1 cellular context compared by ENCODE assay signal in the genomic region with DNA sequence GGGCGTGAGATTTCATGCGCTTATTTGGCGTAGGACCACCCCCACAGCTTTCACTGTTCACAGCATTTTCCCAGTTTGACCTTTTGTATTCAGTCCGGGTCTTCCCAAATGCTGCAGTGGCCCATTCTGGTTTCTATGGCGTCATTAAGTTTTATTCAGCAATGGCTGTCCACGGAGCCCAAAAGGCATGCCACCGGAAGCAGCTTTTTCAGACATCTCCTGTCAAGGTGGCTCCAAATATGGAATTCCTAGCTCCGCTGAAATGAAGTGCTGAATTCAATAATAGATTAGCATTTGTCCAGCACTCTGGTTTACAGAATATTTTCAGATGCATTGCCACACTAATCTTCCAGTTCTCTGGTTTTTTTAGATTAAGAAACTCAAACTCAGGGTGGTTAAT.
TF ChIP-seq lines count a peak whose summit lies in the region.

No MANE protein-coding gene starts in this region.

TF ChIP-seq in GM12878, 131 proteins besides CTCF, POLR2A, EP300 and RAD21 (continued from another document):
- no peak for TF ChIP-seq CREM (IDR thresholded peaks at IDR 0.05; ENCODE audit: low read depth)
- TF ChIP-seq, protein P1, sequence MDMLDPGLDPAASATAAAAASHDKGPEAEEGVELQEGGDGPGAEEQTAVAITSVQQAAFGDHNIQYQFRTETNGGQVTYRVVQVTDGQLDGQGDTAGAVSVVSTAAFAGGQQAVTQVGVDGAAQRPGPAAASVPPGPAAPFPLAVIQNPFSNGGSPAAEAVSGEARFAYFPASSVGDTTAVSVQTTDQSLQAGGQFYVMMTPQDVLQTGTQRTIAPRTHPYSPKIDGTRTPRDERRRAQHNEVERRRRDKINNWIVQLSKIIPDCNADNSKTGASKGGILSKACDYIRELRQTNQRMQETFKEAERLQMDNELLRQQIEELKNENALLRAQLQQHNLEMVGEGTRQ (IDR thresholded peaks at IDR 0.05; ENCODE audit: borderline replicate concordance, low read depth, low read length) = no peak
TF ChIP-seq in GM12878: peak in this region for 0.
